7 cellular contexts compared by ENCODE assay signal in genomic region chrX:43279341-43279808, GRCh38.
"Had no signal": no experiment of that assay in that cellular context is flagged by ENCODE, and none has a peak within 500 bp of the region (broad histone marks: within the 10 kb centered on the region; RNA-seq: fewer than 3 reads in every experiment).

No MANE protein-coding gene starts in this region.

- FAIRE-seq: G401.6, GM12878, GM12892, GM18507, GM19239 had no signal

- DNase-seq: GDM1, GF-D8 had no signal

- ATAC-seq: GM12878 had no signal

- H3K4me3 ChIP-seq: GM12878 had no signal
